Comparison of ENCODE assay signal across 10 cellular contexts in genomic region chrX:121195719-121196118, GRCh38.
"Had no signal": no experiment of that assay in that cellular context is flagged by ENCODE, and none has a peak within 500 bp of the region (broad histone marks: within the 10 kb centered on the region; RNA-seq: fewer than 3 reads in every experiment).

No MANE protein-coding gene starts in this region.

- H3K27ac ChIP-seq: HL-60 had no signal

- H3K9me3 Mint-ChIP-seq: GM23338, HFFc6 had no signal

- H3K4me3 ChIP-seq: GM23338, HAP-1 had no signal

- H3K4me3 Mint-ChIP-seq: GM23338, HFFc6, IgD-negative memory B cell had no signal

- H3K9me3 ChIP-seq: HAP-1 had no signal

- H3K4me1 ChIP-seq: HAP-1 had no signal

- H3K27ac Mint-ChIP-seq: GM23338, HFFc6, IgD-negative memory B cell had no signal

- H3K36me3 ChIP-seq: HAP-1 had no signal

- FAIRE-seq: H1, H54, HepG2 had no signal

- H2AFZ ChIP-seq: GM23338 had no signal

- DNase-seq: HFFc6, KG1 had no signal

- H3K36me3 Mint-ChIP-seq: IgD-negative memory B cell had no signal

- H3K4me1 Mint-ChIP-seq: GM23338, IgD-negative memory B cell had no signal

- ATAC-seq: GM23338, HCT116, HepG2 had no signal

- H3K4me2 ChIP-seq: GM23338 had no signal
